ENCODE assay signal across 8 cellular contexts in the genomic region with DNA sequence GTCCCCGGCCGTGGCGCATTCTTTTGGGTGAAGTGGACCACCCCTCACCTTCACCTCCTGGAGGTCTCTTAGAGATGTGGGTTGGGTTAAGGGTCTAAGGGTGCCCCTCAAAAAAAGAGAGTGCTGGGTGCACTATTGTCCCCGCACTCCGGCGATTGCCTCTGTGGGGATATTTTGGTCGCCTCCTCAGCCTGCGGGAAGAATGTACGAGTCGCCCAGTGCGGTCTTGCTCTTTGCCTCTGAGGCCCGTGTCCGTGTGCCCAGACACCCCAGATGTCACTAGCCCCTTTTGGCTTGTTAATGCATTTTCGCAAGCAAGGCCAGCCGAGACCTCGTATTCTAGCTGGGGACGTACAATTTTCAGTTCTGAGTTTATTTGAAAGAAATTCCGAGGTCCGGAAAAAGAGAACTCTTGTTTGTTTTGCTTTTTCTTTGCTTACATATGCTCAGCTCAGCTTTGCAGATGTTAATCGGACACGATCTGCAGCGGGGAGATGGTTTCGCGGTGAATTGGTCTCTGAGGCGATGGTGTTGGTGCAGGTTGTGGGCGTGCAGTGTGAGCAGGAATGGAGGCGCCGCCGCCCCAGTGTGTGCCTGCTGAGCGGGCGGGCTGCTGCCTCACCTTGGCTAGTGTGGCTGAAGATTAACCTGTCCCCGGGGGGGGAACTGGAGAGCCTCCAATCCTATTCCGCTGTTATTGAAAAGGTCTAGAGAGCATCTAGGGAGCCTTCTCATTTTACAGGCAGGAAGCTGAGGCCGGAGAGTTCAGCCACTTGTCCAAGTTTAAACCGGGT. TPM values are rescaled to one million over a fixed set of nuclear protein-coding genes. Genes with fewer than 3 reads are reported as not detected.
DNase-seq lines count a peak whose midpoint lies in the region; ATAC-seq and TF ChIP-seq lines count a peak whose summit lies in the region.

No MANE protein-coding gene starts in this region.

- no peak for TF ChIP-seq POLR2A in Peyer's patch (IDR thresholded peaks at IDR 0.05)
- TF ChIP-seq POLR2A in heart left ventricle (IDR thresholded peaks at IDR 0.05), result no peak

- H3K27ac ChIP-seq in Peyer's patch (peak overlapping the region; percentile 67 to 94 (median 85)), heart left ventricle (peak overlapping the region; percentile 81 to 97 (median 93))

- H3K4me1 ChIP-seq in Peyer's patch (peaks cover 0 to 14% (median 0%) of the 10 kb centered on the region in 4 donors), heart left ventricle (peaks cover 5 to 55% (median 41%) of the 10 kb centered on the region in 12 donors)

- intact Hi-C loops in heart left ventricle (cut with DNase I), result loop anchor here (2.0 to 10.0 kb wide), 14 partner anchors 41 to 233 kb away; partner anchors contain the start of gene EIF4A2 (in 1 of the 10)

- no peaks in the 10 kb centered on the region for H3K9me3 ChIP-seq in Peyer's patch
- H3K9me3 ChIP-seq in heart left ventricle, result no peaks in the 10 kb centered on the region

- DNase-seq in Peyer's patch (peak in 2 of 3 donors; percentile 70 to 81), heart left ventricle (peak; percentile 56 to 77 (median 64)), retinal pigment epithelial cell (ENCODE audit: low read depth) (no peak), AG20443 (ENCODE audit: low spot score) (no peak), LoVo (ENCODE audit: low spot score) (no peak)
- DNase-seq in activated naive CD4-positive, alpha-beta T cell treated with Interleukin-2 at 50 U/mL for 16 hours, result peak; percentile 82

- H3K27me3 ChIP-seq in Peyer's patch (no peaks in the 10 kb centered on the region), heart left ventricle (no peaks in the 10 kb centered on the region)

- peak overlapping the region; percentile 72 to 91 (median 82) for H3K4me3 ChIP-seq in Peyer's patch
- H3K4me3 ChIP-seq in heart left ventricle, result peak overlapping the region; percentile 75 to 98 (median 84)
- H3K4me3 ChIP-seq in retinal pigment epithelial cell (ENCODE audit: low read length), result peak overlapping the region; percentile 86

- peak; percentile 37 for ATAC-seq in GM18498 (IDR thresholded peaks at IDR 0.05; ENCODE audit: unreplicated experiment)
- peak; percentile 11 for ATAC-seq in HG02981 (IDR thresholded peaks at IDR 0.05; ENCODE audit: unreplicated experiment)
- peak; percentile 19 to 65 (median 52) for ATAC-seq in heart left ventricle

- TF ChIP-seq CTCF in Peyer's patch (IDR thresholded peaks at IDR 0.05) (peak in 1 of 6 experiments; percentile 1), heart left ventricle (IDR thresholded peaks at IDR 0.05) (peak in 2 of 12 donors; percentile 1 to 3), retinal pigment epithelial cell (conservative IDR thresholded peaks at IDR 0.05; ENCODE audit: low read depth, low read length) (no peak)

- no peaks in the 10 kb centered on the region for H3K36me3 ChIP-seq in Peyer's patch
- H3K36me3 ChIP-seq in heart left ventricle, result peaks cover 0 to 22% (median 6%) of the 10 kb centered on the region in 9 donors

- WGBS in heart left ventricle, 4 donors, result 0 to 1% (median 0%) methylated on average over 35 of the region's 35 CpGs

RNA-seq across cellular contexts. Expression of gene ST6GAL1, which starts 1.4 kb away (rescaled TPM):
- 10 to 100 TPM in 3 of 4 donors, 1 to 10 TPM in 1; 3.7 to 96.6 (median 14.9) TPM for total RNA-seq in Peyer's patch
- total RNA-seq in heart left ventricle, result 100 to 1,000 TPM in 1 of 9 donors, 10 to 100 TPM in 8; 56.2 to 120 (median 72.5) TPM
- polyA plus RNA-seq in heart left ventricle, result 10 to 100 TPM; 19.4 to 69.9 TPM

Comparison
In these comparisons a context has a peak if more than half of its experiments do, and no peak if none do; other contexts are left out.
1. DNase-seq: peak in Peyer's patch (2 of 3), activated naive CD4-positive, alpha-beta T cell treated with Interleukin-2 at 50 U/mL for 16 hours (single experiment) and heart left ventricle (5 of 5); none in retinal pigment epithelial cell (single experiment), AG20443 (single experiment) and LoVo (single experiment).
2. Peak in every context shown above with its lines, with median percentiles within 50 percentile points of each other: ATAC-seq and H3K4me3 ChIP-seq.